8 cellular contexts compared by ENCODE assay signal in genomic region chr14:28766505-28767238, GRCh38. TPM values are rescaled to one million over a fixed set of nuclear protein-coding genes. Genes with fewer than 3 reads are reported as not detected.
DNase-seq lines count a peak whose midpoint lies in the region; ATAC-seq, FAIRE-seq and TF ChIP-seq lines count a peak whose summit lies in the region.
"Had no signal": no experiment of that assay in that cellular context is flagged by ENCODE, and none has a peak within 500 bp of the region (broad histone marks: within the 10 kb centered on the region; RNA-seq: fewer than 3 reads in every experiment).

TSS of gene FOXG1 (plus strand) at chr14:28766787. CDS start at chr14:28767280, 493 bp downstream.

- no peaks in the 10 kb centered on the region for H3K36me3 ChIP-seq in astrocyte (ENCODE audit: insufficient read depth, low read length)

- peaks cover 10% of the 10 kb centered on the region for H4K20me1 ChIP-seq in astrocyte (ENCODE audit: insufficient read depth, low read length)

- peaks cover 70% of the 10 kb centered on the region for H3K27me3 ChIP-seq in astrocyte (ENCODE audit: insufficient read depth, low read length)

- peak within 1 kb of the TSS; percentile 86 for H3K4me2 ChIP-seq in astrocyte (ENCODE audit: low read length)

- H3K9me3 ChIP-seq in astrocyte (ENCODE audit: insufficient read depth, low read depth, low read length) = no peaks in the 10 kb centered on the region

- H3K27me3 Mint-ChIP-seq in astrocyte (ENCODE audit: low read depth, unreplicated experiment) = peaks cover 75% of the 10 kb centered on the region
- peaks cover 91% of the 10 kb centered on the region for H3K27me3 Mint-ChIP-seq in mesothelial cell of epicardium (ENCODE audit: low read depth)

- peaks cover 81% of the 10 kb centered on the region for H3K79me2 ChIP-seq in astrocyte (ENCODE audit: insufficient read depth, low read length)

- intact Hi-C loops in left colon (cut with DNase I, micrococcal nuclease) = no loop called here

- H3K4me3 Mint-ChIP-seq in astrocyte (ENCODE audit: unreplicated experiment) = peak within 1 kb of the TSS; percentile 81
- peak within 1 kb of the TSS; percentile 53 for H3K4me3 Mint-ChIP-seq in mesothelial cell of epicardium

- peaks cover 19% of the 10 kb centered on the region for H3K9me3 Mint-ChIP-seq in astrocyte (ENCODE audit: unreplicated experiment)
- no peaks in the 10 kb centered on the region for H3K9me3 Mint-ChIP-seq in mesothelial cell of epicardium

- peak within 1 kb of the TSS; percentile 59 for H3K4me3 ChIP-seq in astrocyte (ENCODE audit: insufficient read depth, low read depth, low read length)

- no peaks in the 10 kb centered on the region for H3K36me3 Mint-ChIP-seq in astrocyte (ENCODE audit: low read depth, unreplicated experiment)
- H3K36me3 Mint-ChIP-seq in mesothelial cell of epicardium = no peaks in the 10 kb centered on the region

- no peak for FAIRE-seq in astrocyte (lab: Jason Lieb, UNC)

- ATAC-seq in GM19463 (IDR thresholded peaks at IDR 0.05; ENCODE audit: unreplicated experiment) (peak; percentile 69), left colon (no peak), GM18870 (IDR thresholded peaks at IDR 0.05; ENCODE audit: unreplicated experiment) (no peak)

- H3K9ac ChIP-seq in astrocyte (ENCODE audit: low read length) = peak within 1 kb of the TSS; percentile 81

- peak within 1 kb of the TSS; percentile 51 for H2AFZ ChIP-seq in astrocyte (ENCODE audit: low read depth, low read length)

- H3K4me1 ChIP-seq in astrocyte (ENCODE audit: insufficient read depth, low read length) = no peaks in the 10 kb centered on the region

- DNase-seq in NCI-H1694 treated with DMSO at 0.1 percent for 48 hours (lab: John Stamatoyannopoulos, UW) = peak; percentile 99
- no peak for DNase-seq in astrocyte (ENCODE audit: low read depth)
- DNase-seq in mesothelial cell of epicardium (ENCODE audit: low spot score in 2 of 2, unreplicated experiment in 2 of 2) = no peak
- no peak for DNase-seq in left colon
- no peak for DNase-seq in AG08395 (ENCODE audit: low spot score)

- peak within 1 kb of the TSS; percentile 80 for H3K27ac Mint-ChIP-seq in astrocyte (ENCODE audit: unreplicated experiment)
- peak within 1 kb of the TSS; percentile 13 for H3K27ac Mint-ChIP-seq in mesothelial cell of epicardium

- H3K4me1 Mint-ChIP-seq in astrocyte (ENCODE audit: low read depth, unreplicated experiment) = peaks cover 2% of the 10 kb centered on the region
- H3K4me1 Mint-ChIP-seq in mesothelial cell of epicardium = peaks cover 7% of the 10 kb centered on the region

- TF ChIP-seq CTCF in astrocyte (IDR thresholded peaks at IDR 0.05; ENCODE audit: insufficient read depth, low read depth, low read length) (no peak), mesothelial cell of epicardium (IDR thresholded peaks at IDR 0.05; ENCODE audit: unreplicated experiment) (no peak)

- peak within 1 kb of the TSS; percentile 41 for H3K27ac ChIP-seq in astrocyte (ENCODE audit: low read depth, low read length)

RNA-seq across cellular contexts. Expression of gene FOXG1, which starts in this region (rescaled TPM):
- 0.07 and 0.18 TPM in 2 replicates for total RNA-seq in astrocyte
- not detected in 3 replicates for total RNA-seq in mesothelial cell of epicardium
- total RNA-seq in left colon = not detected
- total RNA-seq: T-helper 1 cell treated with Interleukin-12 subunit alpha and Interleukin-12 subunit beta and Interleukin-4 antibody, amounts not matched to agents 30 ng/mL and 1 ng/mL, for 36 hours had no signal
